ENCODE assay signal across 13 cellular contexts in genomic region chr13:99978781-99979452, GRCh38. TPM values are rescaled to one million over a fixed set of nuclear protein-coding genes. Genes with fewer than 3 reads are reported as not detected.
DNase-seq lines count a peak whose midpoint lies in the region; ATAC-seq and TF ChIP-seq lines count a peak whose summit lies in the region.
"Had no signal": no experiment of that assay in that cellular context is flagged by ENCODE, and none has a peak within 500 bp of the region (broad histone marks: within the 10 kb centered on the region; RNA-seq: fewer than 3 reads in every experiment).

No MANE protein-coding gene starts in this region.

- H3K27ac ChIP-seq in IMR-90 (ENCODE audit: insufficient read depth, low read length) = no peak overlapping the region
- H3K27ac ChIP-seq in neural cell (ENCODE audit: low read length) = no peak overlapping the region
- H3K27ac ChIP-seq: breast epithelium, neutrophil had no signal

- H2AFZ ChIP-seq in IMR-90 (replicated peaks; ENCODE audit: low read length, poor library complexity) = no peak overlapping the region
- no peak overlapping the region for H2AFZ ChIP-seq in neural cell (ENCODE audit: low read depth, low read length)

- H2BK5ac ChIP-seq in IMR-90 (ENCODE audit: low read depth, low read length, poor library complexity, severe bottlenecking) = no peak overlapping the region

- no peak for ATAC-seq in activated CD4-positive, alpha-beta T cell treated with anti-CD3 and anti-CD28 coated beads for 36 hours
- ATAC-seq in IMR-90 (ENCODE audit: low read depth) (no peak), GM18502 (IDR thresholded peaks at IDR 0.05; ENCODE audit: poor library complexity, unreplicated experiment) (no peak)
- ATAC-seq in central memory CD8-positive, alpha-beta T cell (replicated peaks; ENCODE audit: extremely low read depth, poor library complexity, severe bottlenecking) = no peak

- peaks cover 15% of the 10 kb centered on the region for H3K4me1 Mint-ChIP-seq in activated CD4-positive, alpha-beta T cell treated with anti-CD3 and anti-CD28 coated beads, Interleukin-2, amount 10 ng/mL, durations not matched to agents 7 days and 5 days
- peaks cover 19% of the 10 kb centered on the region for H3K4me1 Mint-ChIP-seq in activated CD4-positive, alpha-beta T cell treated with anti-CD3 and anti-CD28 coated beads for 36 hours
- peaks cover 9% of the 10 kb centered on the region for H3K4me1 Mint-ChIP-seq in central memory CD8-positive, alpha-beta T cell

- peaks cover 4% of the 10 kb centered on the region for H3K9me3 Mint-ChIP-seq in activated CD4-positive, alpha-beta T cell treated with anti-CD3 and anti-CD28 coated beads, Interleukin-2, amount 10 ng/mL, durations not matched to agents 7 days and 5 days
- H3K9me3 Mint-ChIP-seq in activated CD4-positive, alpha-beta T cell treated with anti-CD3 and anti-CD28 coated beads for 36 hours (ENCODE audit: low read depth) = peaks cover 3% of the 10 kb centered on the region
- H3K9me3 Mint-ChIP-seq in central memory CD8-positive, alpha-beta T cell = no peaks in the 10 kb centered on the region

- H3K9me3 ChIP-seq in IMR-90 (ENCODE audit: control insufficient read depth, insufficient read depth, low read length) (peaks cover 18% of the 10 kb centered on the region), neural cell (ENCODE audit: low read length) (no peaks in the 10 kb centered on the region)
- H3K9me3 ChIP-seq: breast epithelium, HAP-1 had no signal

- no peak overlapping the region for H2AK9ac ChIP-seq in IMR-90 (replicated peaks; ENCODE audit: low read depth, low read length, poor library complexity)

- BruUV-seq in IMR-90 (replicated peaks; lab: Mats Ljungman, UMichigan) = no TSS peak

- no peak overlapping the region for H3K14ac ChIP-seq in IMR-90 (replicated peaks; ENCODE audit: low read depth, low read length)

- peak overlapping the region; percentile 27 for H3K4me3 Mint-ChIP-seq in activated CD4-positive, alpha-beta T cell treated with anti-CD3 and anti-CD28 coated beads, Interleukin-2, amount 10 ng/mL, durations not matched to agents 7 days and 5 days
- no peak overlapping the region for H3K4me3 Mint-ChIP-seq in activated CD4-positive, alpha-beta T cell treated with anti-CD3 and anti-CD28 coated beads for 36 hours
- peak overlapping the region; percentile 23 for H3K4me3 Mint-ChIP-seq in central memory CD8-positive, alpha-beta T cell

- H3K4me2 ChIP-seq in IMR-90 (ENCODE audit: low read depth, low read length) (peak overlapping the region; percentile 69; the same call in 1 of the 2 replicates), neural cell (ENCODE audit: low read length) (peak overlapping the region; percentile 19)

- no peak overlapping the region for H2BK15ac ChIP-seq in IMR-90 (ENCODE audit: low read depth, low read length)

- H4K91ac ChIP-seq in IMR-90 (ENCODE audit: insufficient read depth, low read depth, low read length) = no peak overlapping the region

- H3K27me3 Mint-ChIP-seq in activated CD4-positive, alpha-beta T cell treated with anti-CD3 and anti-CD28 coated beads, Interleukin-2, amount 10 ng/mL, durations not matched to agents 7 days and 5 days = peaks cover 73% of the 10 kb centered on the region
- H3K27me3 Mint-ChIP-seq in activated CD4-positive, alpha-beta T cell treated with anti-CD3 and anti-CD28 coated beads for 36 hours = peaks cover 62% of the 10 kb centered on the region
- H3K27me3 Mint-ChIP-seq in central memory CD8-positive, alpha-beta T cell = peaks cover 56% of the 10 kb centered on the region

- in situ Hi-C loops in IMR-90 (cut with MboI; ENCODE audit: low sequenced_read_pairs) = no loop called here

- no peak overlapping the region for H4K5ac ChIP-seq in IMR-90 (ENCODE audit: low read depth, low read length)

- POLR2A ChIA-PET in activated CD4-positive, alpha-beta T cell treated with anti-CD3 and anti-CD28 coated beads, Interleukin-2, amount 10 ng/mL, durations not matched to agents 7 days and 5 days (lab: Charles Lee) = no interaction called here
- POLR2A ChIA-PET in activated CD4-positive, alpha-beta T cell treated with anti-CD3 and anti-CD28 coated beads for 36 hours (lab: Charles Lee) = no interaction called here
- POLR2A ChIA-PET in IMR-90 (lab: Charles Lee; ENCODE audit: unreplicated experiment) = no interaction called here

- TF ChIP-seq EP300 in neural cell (conservative IDR thresholded peaks at IDR 0.05; ENCODE audit: poor library complexity, severe bottlenecking) = no peak

- TF ChIP-seq RAD21 in IMR-90 (IDR thresholded peaks at IDR 0.05; ENCODE audit: low read length) (no peak), neural cell (conservative IDR thresholded peaks at IDR 0.05) (no peak)

- H2BK120ac ChIP-seq in IMR-90 (ENCODE audit: low read depth, low read length) = no peak overlapping the region

- H3K9me2 ChIP-seq in neural cell (ENCODE audit: insufficient read depth, low read length) = no peaks in the 10 kb centered on the region

- CTCF ChIA-PET in activated CD4-positive, alpha-beta T cell treated with anti-CD3 and anti-CD28 coated beads, Interleukin-2, amount 10 ng/mL, durations not matched to agents 7 days and 5 days (lab: Charles Lee) = no interaction called here
- CTCF ChIA-PET in activated CD4-positive, alpha-beta T cell treated with anti-CD3 and anti-CD28 coated beads for 36 hours (lab: Charles Lee) = no interaction called here
- CTCF ChIA-PET in IMR-90 (lab: Yijun Ruan, JAX) = no interaction called here

- no peak overlapping the region for H2AK5ac ChIP-seq in IMR-90 (ENCODE audit: low read depth, low read length)

- H3K36me3 ChIP-seq in IMR-90 (ENCODE audit: control insufficient read depth, insufficient read depth, low read length) (no peaks in the 10 kb centered on the region), neural cell (ENCODE audit: insufficient read depth, low read length) (no peaks in the 10 kb centered on the region)
- H3K36me3 ChIP-seq: breast epithelium, HAP-1, neutrophil had no signal

- no peak for TF ChIP-seq POLR2A in IMR-90 (IDR thresholded peaks at IDR 0.05; ENCODE audit: low read depth, low read length)

- H3K36me3 Mint-ChIP-seq in activated CD4-positive, alpha-beta T cell treated with anti-CD3 and anti-CD28 coated beads, Interleukin-2, amount 10 ng/mL, durations not matched to agents 7 days and 5 days (ENCODE audit: low read depth) = peaks cover 1% of the 10 kb centered on the region
- no peaks in the 10 kb centered on the region for H3K36me3 Mint-ChIP-seq in activated CD4-positive, alpha-beta T cell treated with anti-CD3 and anti-CD28 coated beads for 36 hours (ENCODE audit: low read depth)
- peaks cover 39% of the 10 kb centered on the region for H3K36me3 Mint-ChIP-seq in central memory CD8-positive, alpha-beta T cell (ENCODE audit: insufficient read depth)

- H3K9me1 ChIP-seq in IMR-90 (ENCODE audit: insufficient read depth, low read length) = no peaks in the 10 kb centered on the region

- H4K20me1 ChIP-seq in IMR-90 (ENCODE audit: insufficient read depth, low read length) (peaks cover 6% of the 10 kb centered on the region), neural cell (ENCODE audit: insufficient read depth) (peaks cover 13% of the 10 kb centered on the region)

- no peak overlapping the region for H3K23ac ChIP-seq in IMR-90 (ENCODE audit: low read depth, low read length)

- H3K9ac ChIP-seq in IMR-90 (ENCODE audit: low read depth, low read length) = no peak overlapping the region
- H3K9ac ChIP-seq in neural cell (ENCODE audit: low read length) = peak overlapping the region; percentile 66

- H3K27ac Mint-ChIP-seq in activated CD4-positive, alpha-beta T cell treated with anti-CD3 and anti-CD28 coated beads, Interleukin-2, amount 10 ng/mL, durations not matched to agents 7 days and 5 days = peak overlapping the region; percentile 46
- H3K27ac Mint-ChIP-seq in activated CD4-positive, alpha-beta T cell treated with anti-CD3 and anti-CD28 coated beads for 36 hours = no peak overlapping the region
- H3K27ac Mint-ChIP-seq in central memory CD8-positive, alpha-beta T cell (ENCODE audit: low read depth) = no peak overlapping the region

- dilution Hi-C loops in IMR-90 (cut with HindIII; ENCODE audit: low sequenced_read_pairs, unreplicated experiment) = no loop called here

- no peak for DNase-seq in activated CD4-positive, alpha-beta T cell treated with anti-CD3 and anti-CD28 coated beads, Interleukin-2, amount 10 ng/mL, durations not matched to agents 7 days and 5 days
- no peak for DNase-seq in activated CD4-positive, alpha-beta T cell treated with anti-CD3 and anti-CD28 coated beads for 36 hours
- DNase-seq in IMR-90 = no peak
- DNase-seq in central memory CD8-positive, alpha-beta T cell (ENCODE audit: low spot score in 2 of 2) = no peak
- DNase-seq in GM10266 (ENCODE audit: extremely low spot score) = no peak
- DNase-seq in NCI-H1694 (lab: John Stamatoyannopoulos, UW) = no peak
- DNase-seq: activated CD4-positive, CD25-positive, alpha-beta regulatory T cell; AML-193 had no signal

- no peak overlapping the region for H3K4me3 ChIP-seq in IMR-90 (ENCODE audit: insufficient read depth, low read depth, low read length)
- peak overlapping the region; percentile 68 for H3K4me3 ChIP-seq in neural cell (ENCODE audit: low read length)
- H3K4me3 ChIP-seq: HAP-1 had no signal

- no peaks in the 10 kb centered on the region for H3K79me1 ChIP-seq in IMR-90 (ENCODE audit: low read depth in 1 of 2, low read length in 2 of 2)

- no peak overlapping the region for H2BK20ac ChIP-seq in IMR-90 (ENCODE audit: low read depth, low read length)

- TF ChIP-seq CTCF in IMR-90 (conservative IDR thresholded peaks at IDR 0.05; ENCODE audit: low read depth, low read length) (no peak), neural cell (IDR thresholded peaks at IDR 0.05; ENCODE audit: poor library complexity, severe bottlenecking) (no peak), GM10266 (IDR thresholded peaks at IDR 0.05; ENCODE audit: control insufficient read depth, insufficient read depth, low read depth, missing control alignments) (no peak)

- H3K4ac ChIP-seq in IMR-90 (ENCODE audit: low read depth, low read length) = no peak overlapping the region

- no peak overlapping the region for H3K56ac ChIP-seq in IMR-90 (ENCODE audit: extremely low read depth, insufficient read depth, low read length)

- peaks cover 75% of the 10 kb centered on the region for H3K79me2 ChIP-seq in neural cell (replicated peaks; ENCODE audit: insufficient read depth, low read length)

- H3K27me3 ChIP-seq in IMR-90 (ENCODE audit: control insufficient read depth, insufficient read depth, low read length) (peaks cover 89% of the 10 kb centered on the region), neural cell (ENCODE audit: insufficient read depth, low read depth, low read length) (peaks cover 53% of the 10 kb centered on the region)

- intact Hi-C loops in activated CD4-positive, alpha-beta T cell treated with anti-CD3 and anti-CD28 coated beads for 36 hours (cut with DNase I, micrococcal nuclease) = loop anchor here in 1 of 2 experiments (2.0 to 10.0 kb wide), 2 partner anchors 14 to 534 kb away; no protein-coding TSS in a partner anchor
- intact Hi-C loops in IMR-90 (cut with micrococcal nuclease) = loop anchor here (10.0 kb wide), 1 partner anchor 536 kb away; no protein-coding TSS in a partner anchor

- no peaks in the 10 kb centered on the region; the same call in 1 of the 2 replicates for H3K4me1 ChIP-seq in IMR-90 (ENCODE audit: control insufficient read depth, insufficient read depth, low read length)
- H3K4me1 ChIP-seq: HAP-1 had no signal

- no peak overlapping the region for H4K8ac ChIP-seq in IMR-90 (ENCODE audit: low read depth in 2 of 2, low read length in 2 of 2)

- no CpG with 5 or more reads among the region's 18 CpGs for WGBS in IMR-90 (ENCODE audit: extremely low coverage in 2 of 2, insufficient read length in 1 of 2), 2 experiments

- H3K18ac ChIP-seq in IMR-90 (ENCODE audit: low read depth, low read length) = no peak overlapping the region

- peaks cover 2% of the 10 kb centered on the region for H3F3A ChIP-seq in neural cell (ENCODE audit: insufficient read depth, low read length, poor library complexity, severe bottlenecking)

RNA-seq across cellular contexts. Expression of gene ZIC2, which starts 2.7 kb away (rescaled TPM):
- total RNA-seq in activated CD4-positive, alpha-beta T cell treated with anti-CD3 and anti-CD28 coated beads, Interleukin-2, amount 10 ng/mL, durations not matched to agents 7 days and 5 days = not detected
- not detected for total RNA-seq in activated CD4-positive, alpha-beta T cell treated with anti-CD3 and anti-CD28 coated beads for 36 hours
- total RNA-seq in IMR-90 (2012; rRNA removed) = not detected in 2 replicates
- polyA plus RNA-seq in IMR-90 (2012; rRNA removed) (not detected in 2 replicates), neural cell (10.6 and 13.8 TPM in 2 replicates)
- polyA plus RNA-seq in IMR-90 (2012; cell fraction: cytosol; rRNA removed) = not detected in 2 replicates
- polyA plus RNA-seq in IMR-90 (2012; cell fraction: nucleus; rRNA removed; ENCODE audit: low replicate concordance) = not detected in 2 replicates
- 16.1 and 17.2 TPM in 2 replicates for polyA minus RNA-seq in neural cell

RNA-seq across cellular contexts. Expression of gene ZIC5, which starts 7.3 kb away (rescaled TPM):
- not detected for total RNA-seq in activated CD4-positive, alpha-beta T cell treated with anti-CD3 and anti-CD28 coated beads, Interleukin-2, amount 10 ng/mL, durations not matched to agents 7 days and 5 days
- total RNA-seq in activated CD4-positive, alpha-beta T cell treated with anti-CD3 and anti-CD28 coated beads for 36 hours = not detected
- not detected in 2 replicates for total RNA-seq in IMR-90 (2012; rRNA removed)
- polyA plus RNA-seq in IMR-90 (2012; rRNA removed) (not detected in 2 replicates), neural cell (0.94 and 0.98 TPM in 2 replicates)
- polyA plus RNA-seq in IMR-90 (2012; cell fraction: cytosol; rRNA removed) = not detected in 2 replicates
- not detected in 2 replicates for polyA plus RNA-seq in IMR-90 (2012; cell fraction: nucleus; rRNA removed; ENCODE audit: low replicate concordance)
- polyA minus RNA-seq in neural cell = 1.9 and 2.7 TPM in 2 replicates
- total RNA-seq: breast epithelium had no signal
